10 cellular contexts compared by ENCODE assay signal in the genomic region with DNA sequence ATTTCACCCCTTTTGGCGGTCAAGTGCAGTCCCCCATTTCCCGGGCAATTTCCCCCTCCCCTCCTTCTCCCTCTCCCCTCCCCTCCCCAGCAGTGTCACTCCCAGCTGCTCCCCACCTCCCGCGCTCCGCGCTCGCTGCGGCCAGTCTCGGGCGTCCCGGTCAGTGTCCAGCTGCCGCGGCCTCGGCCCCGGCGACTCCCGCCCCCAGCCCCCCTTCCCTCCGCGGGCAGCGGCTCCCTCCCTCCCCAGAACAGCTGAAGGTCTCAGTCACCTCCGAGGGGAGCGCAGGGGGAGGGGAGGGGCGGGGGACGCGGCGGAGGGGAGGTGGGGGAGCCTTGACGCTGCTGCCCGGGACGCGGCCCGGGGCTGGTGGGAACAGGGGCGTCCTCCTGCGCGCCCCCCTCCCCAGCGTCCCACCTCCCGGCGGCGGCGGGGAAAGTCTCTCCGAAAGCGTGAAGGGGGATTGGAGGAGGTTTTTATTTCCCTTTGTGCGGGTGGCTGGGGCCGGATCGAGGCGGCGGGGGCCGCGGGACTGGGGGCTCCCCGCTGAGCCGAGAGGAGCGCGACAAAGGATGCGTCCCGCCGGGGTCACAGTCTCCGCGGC. TPM values are rescaled to one million over a fixed set of nuclear protein-coding genes. Genes with fewer than 3 reads are reported as not detected.
DNase-seq lines count a peak whose midpoint lies in the region; ATAC-seq, FAIRE-seq and TF ChIP-seq lines count a peak whose summit lies in the region.
"Had no signal": no experiment of that assay in that cellular context is flagged by ENCODE, and none has a peak within 500 bp of the region (broad histone marks: within the 10 kb centered on the region; RNA-seq: fewer than 3 reads in every experiment).

A gene with protein sequence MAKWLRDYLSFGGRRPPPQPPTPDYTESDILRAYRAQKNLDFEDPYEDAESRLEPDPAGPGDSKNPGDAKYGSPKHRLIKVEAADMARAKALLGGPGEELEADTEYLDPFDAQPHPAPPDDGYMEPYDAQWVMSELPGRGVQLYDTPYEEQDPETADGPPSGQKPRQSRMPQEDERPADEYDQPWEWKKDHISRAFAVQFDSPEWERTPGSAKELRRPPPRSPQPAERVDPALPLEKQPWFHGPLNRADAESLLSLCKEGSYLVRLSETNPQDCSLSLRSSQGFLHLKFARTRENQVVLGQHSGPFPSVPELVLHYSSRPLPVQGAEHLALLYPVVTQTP (plus strand): TSS at position 341 of the 604 bp plus-strand sequence. CDS start 798 bp downstream, outside the sequence.

- H3K4me3 Mint-ChIP-seq in activated CD4-positive, alpha-beta T cell treated with anti-CD3 and anti-CD28 coated beads, Interleukin-2, amount 10 ng/mL, durations not matched to agents 24 days and 14 days: peak within 1 kb of the TSS; percentile 51
- peak within 1 kb of the TSS; percentile 63 for H3K4me3 Mint-ChIP-seq in stimulated activated memory B cell treated with anti-CD40 and anti-IgM and Interleukin-4, amounts not matched to agents 10 μg/mL and 1 μg/mL and 100 μg/mL, for 72 hours

- FAIRE-seq in HepG2 (lab: Jason Lieb, UNC): no peak

- no peaks in the 10 kb centered on the region for H3K36me3 Mint-ChIP-seq in activated CD4-positive, alpha-beta T cell treated with anti-CD3 and anti-CD28 coated beads, Interleukin-2, amount 10 ng/mL, durations not matched to agents 24 days and 14 days (ENCODE audit: low read depth)
- no peaks in the 10 kb centered on the region for H3K36me3 Mint-ChIP-seq in stimulated activated memory B cell treated with anti-CD40 and anti-IgM and Interleukin-4, amounts not matched to agents 10 μg/mL and 1 μg/mL and 100 μg/mL, for 72 hours

- H3K27me3 Mint-ChIP-seq in activated CD4-positive, alpha-beta T cell treated with anti-CD3 and anti-CD28 coated beads, Interleukin-2, amount 10 ng/mL, durations not matched to agents 24 days and 14 days: peaks cover 30% of the 10 kb centered on the region
- peaks cover 55% of the 10 kb centered on the region for H3K27me3 Mint-ChIP-seq in stimulated activated memory B cell treated with anti-CD40 and anti-IgM and Interleukin-4, amounts not matched to agents 10 μg/mL and 1 μg/mL and 100 μg/mL, for 72 hours

- peak within 1 kb of the TSS; percentile 53 for H3K4me2 ChIP-seq in HepG2 (ENCODE audit: low read depth, low read length)

- H3K27ac ChIP-seq in ascending aorta: no peak within 1 kb of the TSS
- H3K27ac ChIP-seq in HepG2 (ENCODE audit: extremely low read length, insufficient read depth, low read length): no peak within 1 kb of the TSS

- peaks cover 22% of the 10 kb centered on the region for H3K27me3 ChIP-seq in ascending aorta
- H3K27me3 ChIP-seq in HepG2 (ENCODE audit: control insufficient read depth in 1 of 2, insufficient read depth in 2 of 2, low read length in 2 of 2): peaks cover 0 to 46% of the 10 kb centered on the region in 2 experiments

- no peaks in the 10 kb centered on the region for H3K9me3 ChIP-seq in ascending aorta
- H3K9me3 ChIP-seq in HepG2 (ENCODE audit: low read length): no peaks in the 10 kb centered on the region

- POLR2A ChIA-PET in HepG2 (lab: Yijun Ruan, JAX): interaction anchor here (0.6 to 2.1 kb wide), 2 partner anchors 57 to 74 kb away, joined by 3 to 5 read pairs; no protein-coding TSS in a partner anchor

- CTCF ChIA-PET in HepG2 (lab: Yijun Ruan, JAX; ENCODE audit: low intra/inter-chr PET ratio, low total read pairs): no interaction called here

- H3K36me3 ChIP-seq in ascending aorta (no peaks in the 10 kb centered on the region), HepG2 (replicated peaks in 1 of 2; ENCODE audit: control insufficient read depth in 1 of 2, insufficient read depth in 2 of 2, low read length in 2 of 2) (no peaks in the 10 kb centered on the region)

- H3K4me1 Mint-ChIP-seq in activated CD4-positive, alpha-beta T cell treated with anti-CD3 and anti-CD28 coated beads, Interleukin-2, amount 10 ng/mL, durations not matched to agents 24 days and 14 days: peaks cover 2% of the 10 kb centered on the region
- H3K4me1 Mint-ChIP-seq in stimulated activated memory B cell treated with anti-CD40 and anti-IgM and Interleukin-4, amounts not matched to agents 10 μg/mL and 1 μg/mL and 100 μg/mL, for 72 hours: peaks cover 6% of the 10 kb centered on the region

- no peak for TF ChIP-seq POLR2A in HepG2 (IDR thresholded peaks at IDR 0.05; ENCODE audit: insufficient read depth in 1 of 2, low read depth in 2 of 2, low read length in 2 of 2)

- H3K9ac ChIP-seq in HepG2 (ENCODE audit: insufficient read depth, low read depth, low read length): no peak within 1 kb of the TSS

- H3K4me1 ChIP-seq in ascending aorta (peaks cover 6 to 8% of the 10 kb centered on the region in 2 donors), HepG2 (ENCODE audit: insufficient read depth, low read length) (peaks cover 10% of the 10 kb centered on the region; the same call in 1 of the 2 replicates)

- TF ChIP-seq CTCF in ascending aorta (IDR thresholded peaks at IDR 0.05): no peak
- no peak for TF ChIP-seq CTCF in HepG2 (CRISPR knock-in tag; IDR thresholded peaks at IDR 0.05)

- no peak for TF ChIP-seq EP300 in HepG2 (IDR thresholded peaks at IDR 0.05; ENCODE audit: low read depth in 2 of 2, low read length in 2 of 2)
- no peak for TF ChIP-seq EP300 in HepG2 (CRISPR knock-in tag; IDR thresholded peaks at IDR 0.05; ENCODE audit: borderline replicate concordance)

- ATAC-seq in HepG2 (peak; percentile 45), HG03342 (IDR thresholded peaks at IDR 0.05; ENCODE audit: unreplicated experiment) (no peak)
- no peak for ATAC-seq in stimulated activated memory B cell treated with anti-CD40 and anti-IgM and Interleukin-4, amounts not matched to agents 10 μg/mL and 1 μg/mL and 100 μg/mL, for 72 hours

- in situ Hi-C loops in HepG2 (cut with HindIII; ENCODE audit: extremely low pct_ligation_motif_present, low pct_unique_long_range_greater_than_20kb): no loop called here

- no peak within 1 kb of the TSS for H2AFZ ChIP-seq in HepG2 (ENCODE audit: low read length)

- H4K20me1 ChIP-seq in HepG2 (ENCODE audit: insufficient read depth, low read length): no peaks in the 10 kb centered on the region

- no peak for TF ChIP-seq RAD21 in HepG2 (CRISPR knock-in tag; IDR thresholded peaks at IDR 0.05)

- H3K27ac Mint-ChIP-seq in activated CD4-positive, alpha-beta T cell treated with anti-CD3 and anti-CD28 coated beads, Interleukin-2, amount 10 ng/mL, durations not matched to agents 24 days and 14 days: peak within 1 kb of the TSS; percentile 37
- no peak within 1 kb of the TSS for H3K27ac Mint-ChIP-seq in stimulated activated memory B cell treated with anti-CD40 and anti-IgM and Interleukin-4, amounts not matched to agents 10 μg/mL and 1 μg/mL and 100 μg/mL, for 72 hours

- BruUV-seq in HepG2 (replicated peaks; lab: Mats Ljungman, UMichigan): no TSS peak

- intact Hi-C loops in activated CD4-positive, alpha-beta T cell treated with anti-CD3 and anti-CD28 coated beads, Interleukin-2, amount 10 ng/mL, durations not matched to agents 24 days and 14 days (cut with micrococcal nuclease): no loop called here
- intact Hi-C loops in ascending aorta (cut with DNase I): no loop called here
- intact Hi-C loops in HepG2 (cut with micrococcal nuclease; ENCODE audit: unreplicated experiment): no loop called here

- DNase-seq in activated CD4-positive, alpha-beta T cell treated with anti-CD3 and anti-CD28 coated beads, Interleukin-2, amount 10 ng/mL, durations not matched to agents 24 days and 14 days: no peak
- DNase-seq in activated CD4-positive, alpha-beta T cell treated with anti-CD3 and anti-CD28 coated beads for 1 hour: no peak
- no peak for DNase-seq in ascending aorta (ENCODE audit: low spot score in 2 of 2)
- DNase-seq in HepG2 (ENCODE audit: low spot score): no peak
- DNase-seq in NOMO-1 (lab: John Stamatoyannopoulos, UW; ENCODE audit: unreplicated experiment in 2 of 2): no peak
- no peak for DNase-seq in NCI-H82 (lab: John Stamatoyannopoulos, UW)
- DNase-seq: AML-193, dermis blood vessel endothelial cell had no signal

- 5% methylated on average over 23 of the region's 57 CpGs for WGBS in HepG2 (ENCODE audit: low lambda C conversion rate)

- H3K4me3 ChIP-seq in ascending aorta (peak within 1 kb of the TSS; percentile 33 to 44), HepG2 (replicated peaks in 1 of 3; ENCODE audit: insufficient read depth in 1 of 3, low read depth in 2 of 3, low read length in 3 of 3) (peak within 1 kb of the TSS; percentile 12 to 48 (median 27); a peak in 4 of 6 replicates)

- H3K79me2 ChIP-seq in HepG2 (ENCODE audit: insufficient read depth, low read length): no peaks in the 10 kb centered on the region

- H3K9me3 Mint-ChIP-seq in activated CD4-positive, alpha-beta T cell treated with anti-CD3 and anti-CD28 coated beads, Interleukin-2, amount 10 ng/mL, durations not matched to agents 24 days and 14 days: no peaks in the 10 kb centered on the region
- H3K9me3 Mint-ChIP-seq in stimulated activated memory B cell treated with anti-CD40 and anti-IgM and Interleukin-4, amounts not matched to agents 10 μg/mL and 1 μg/mL and 100 μg/mL, for 72 hours: no peaks in the 10 kb centered on the region

RNA-seq across cellular contexts. Expression of the gene that starts here (rescaled TPM):
- not detected in 2 replicates for total RNA-seq in activated CD4-positive, alpha-beta T cell treated with anti-CD3 and anti-CD28 coated beads, Interleukin-2, amount 10 ng/mL, durations not matched to agents 24 days and 14 days
- not detected for total RNA-seq in ascending aorta
- total RNA-seq in HepG2 (2016; rRNA removed; fragmentation: Illumina TruSeq; extraction: Trizol): 0.11 TPM in 1 of 2 replicates, not detected in the other
- total RNA-seq in HepG2 (2016; cell fraction: cytosol; rRNA removed; fragmentation: Illumina TruSeq; extraction: Trizol; ENCODE audit: low read depth): 0.40 TPM in 1 of 2 replicates, not detected in the other
- total RNA-seq in HepG2 (2016; cell fraction: insoluble cytoplasmic fraction; rRNA removed; fragmentation: Illumina TruSeq; extraction: Trizol): 0.30 TPM in 1 of 2 replicates, not detected in the other
- total RNA-seq in HepG2 (2016; cell fraction: membrane; rRNA removed; fragmentation: Illumina TruSeq; extraction: Trizol): 0.45 and 1.1 TPM in 2 replicates
- total RNA-seq in HepG2 (2016; cell fraction: nucleus; rRNA removed; fragmentation: Illumina TruSeq; extraction: Trizol): not detected in 2 replicates
- 0.20 and 0.42 TPM in 2 replicates for polyA plus RNA-seq in HepG2 (2011; rRNA removed)
- polyA plus RNA-seq in HepG2 (2011; cell fraction: cytosol; rRNA removed): 0.46 TPM in 1 of 2 replicates, not detected in the other
- 0.48 and 0.61 TPM in 2 replicates for polyA plus RNA-seq in HepG2 (2011; cell fraction: nucleus; rRNA removed)
- 0.36 and 0.79 TPM in 2 replicates for polyA plus RNA-seq in HepG2 (2012)
- 0.31 and 1.3 TPM in 2 replicates for polyA plus RNA-seq in HepG2 (2016; cell fraction: cytosol; fragmentation: Illumina TruSeq; extraction: Trizol; ENCODE audit: low read depth)
- polyA plus RNA-seq in HepG2 (2016; cell fraction: insoluble cytoplasmic fraction; fragmentation: Illumina TruSeq; extraction: Trizol; ENCODE audit: low read depth): 1.1 TPM in 1 of 2 replicates, not detected in the other
- polyA plus RNA-seq in HepG2 (2016; cell fraction: membrane; fragmentation: Illumina TruSeq; extraction: Trizol; ENCODE audit: low read depth): 0.63 and 0.70 TPM in 2 replicates
- polyA plus RNA-seq in HepG2 (2016; cell fraction: nucleus; fragmentation: Illumina TruSeq; extraction: Trizol; ENCODE audit: insufficient read depth, low read depth): not detected in 2 replicates
- polyA minus RNA-seq in HepG2 (2011; rRNA and poly(A)+ RNA removed; ENCODE audit: low replicate concordance): 0.14 TPM in 1 of 2 replicates, not detected in the other
- polyA minus RNA-seq in HepG2 (2011; cell fraction: cytosol; rRNA and poly(A)+ RNA removed): not detected in 2 replicates
- not detected in 2 replicates for polyA minus RNA-seq in HepG2 (2011; cell fraction: nucleus; rRNA and poly(A)+ RNA removed)
- total RNA-seq: dermis blood vessel endothelial cell had no signal
